Comparison of ENCODE assay signal across 7 cellular contexts in genomic region chr1:89490389-89490788, GRCh38.
"Had no signal": no experiment of that assay in that cellular context is flagged by ENCODE, and none has a peak within 500 bp of the region (broad histone marks: within the 10 kb centered on the region; RNA-seq: fewer than 3 reads in every experiment).

No MANE protein-coding gene starts in this region.

- H3K4me3 ChIP-seq: GM12878 had no signal

- DNase-seq: GDM1, GF-D8 had no signal

- ATAC-seq: GM12878 had no signal

- FAIRE-seq: GM12878, GM12891, GM12892, GM18507, GM19239 had no signal
